In the genomic region with DNA sequence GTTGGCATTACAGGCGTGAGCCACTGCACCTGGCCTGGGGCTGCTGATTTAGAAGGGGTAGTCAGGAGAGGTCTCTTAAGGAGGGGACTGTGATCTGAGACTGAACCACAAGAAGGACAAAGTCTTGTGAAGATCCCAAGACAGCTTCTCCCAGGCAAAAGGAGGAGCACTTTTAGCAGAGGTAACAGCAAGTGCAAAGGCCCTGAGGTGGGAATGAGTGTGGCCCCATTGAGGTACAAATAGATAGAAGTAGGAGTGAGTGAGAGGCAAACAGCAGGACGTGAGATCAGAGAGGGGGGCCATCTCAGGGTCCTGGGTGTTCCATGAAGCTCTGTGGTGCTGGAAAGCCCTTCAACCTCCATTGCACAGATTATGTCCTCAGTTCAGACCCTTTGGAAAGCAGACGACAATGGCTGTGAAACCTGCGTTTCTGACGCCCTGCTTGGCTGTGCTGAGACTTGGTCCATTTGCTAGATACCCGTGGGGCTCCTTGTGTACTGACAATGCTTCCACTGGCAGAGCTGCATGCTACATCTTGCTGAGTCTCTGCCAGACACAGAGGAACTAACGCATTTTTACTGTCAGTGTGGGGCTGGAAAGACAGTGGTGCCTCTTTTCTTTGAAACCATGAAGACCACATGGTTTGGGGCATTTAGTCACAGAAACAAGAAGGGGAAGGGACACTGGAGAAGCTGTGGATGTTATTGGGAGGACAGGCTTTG, we compare ENCODE assay signal across 28 cellular contexts. TPM values are rescaled to one million over a fixed set of nuclear protein-coding genes. Genes with fewer than 3 reads are reported as not detected.
"Had no signal": no experiment of that assay in that cellular context is flagged by ENCODE, and none has a peak within 500 bp of the region (broad histone marks: within the 10 kb centered on the region; RNA-seq: fewer than 3 reads in every experiment).

No MANE protein-coding gene starts in this region.

- DNase-seq: activated CD4-positive, alpha-beta T cell treated with anti-CD3 and anti-CD28 coated beads for 1 hour; activated CD4-positive, alpha-beta T cell treated with anti-CD3 and anti-CD28 coated beads, Interleukin-2, amount 50 U/mL, for 1 hour; activated CD8-positive, alpha-beta T cell treated with anti-CD3 and anti-CD28 coated beads, Interleukin-2, amount 10 ng/mL, durations not matched to agents 7 days and 5 days; activated gamma-delta T cell; activated naive CD4-positive, alpha-beta T cell treated with anti-CD3 and anti-CD28 coated beads, Interleukin-2, amount 50 U/mL, for 16 hours; activated naive CD8-positive, alpha-beta T cell treated with anti-CD3 and anti-CD28 coated beads, Interleukin-2, amount 50 U/mL, for 24 hours; cerebellar nuclear complex; endodermal cell; esophagus squamous epithelium; heart right ventricle; naive B cell; retina; sigmoid colon; stimulated activated CD4-positive, alpha-beta T cell treated with anti-CD3 and anti-CD28 coated beads, Interleukin-15, amount 100 ng/mL, for 24 hours; stimulated activated CD4-positive, alpha-beta T cell treated with anti-CD3 and anti-CD28 coated beads, Interleukin-4, amount 100 ng/mL, for 1 hour; stimulated activated naive CD4-positive, alpha-beta T cell; upper lobe of right lung; WERI-Rb-1 had no signal

- H3K27ac ChIP-seq: coronary artery, esophagus squamous epithelium, heart right ventricle, sigmoid colon, upper lobe of right lung, WERI-Rb-1 had no signal

- H3K4me2 ChIP-seq: smooth muscle cell had no signal

- ATAC-seq: activated CD8-positive, alpha-beta T cell treated with anti-CD3 and anti-CD28 coated beads, Interleukin-2, amount 10 ng/mL, durations not matched to agents 7 days and 5 days; activated naive CD8-positive, alpha-beta T cell treated with anti-CD3 and anti-CD28 coated beads, Interleukin-2, amount 50 U/mL, for 24 hours; heart right ventricle; left lobe of liver; upper lobe of right lung had no signal

- H3K27me3 ChIP-seq: sigmoid colon, upper lobe of right lung had no signal

- H3K4me3 ChIP-seq: coronary artery, esophagus squamous epithelium, heart right ventricle, lung, sigmoid colon, smooth muscle cell, upper lobe of right lung had no signal

- H3K4me1 ChIP-seq: esophagus squamous epithelium, heart right ventricle, sigmoid colon, upper lobe of right lung had no signal

- H3K9me3 ChIP-seq: esophagus squamous epithelium, heart right ventricle, sigmoid colon, upper lobe of right lung had no signal

- H3K36me3 ChIP-seq: esophagus squamous epithelium, heart right ventricle, sigmoid colon, upper lobe of right lung, WERI-Rb-1 had no signal

RNA-seq across cellular contexts. Expression of gene CCKAR, which starts 1.3 kb away (rescaled TPM):
- total RNA-seq: activated CD8-positive, alpha-beta T cell treated with anti-CD3 and anti-CD28 coated beads, Interleukin-2, amount 10 ng/mL, durations not matched to agents 7 days and 5 days; activated T-helper 1 cell treated with anti-CD3 and anti-CD28 coated beads, Interleukin-12 subunit alpha, Interleukin-12 subunit beta, Interleukin-2, Interleukin-4 antibody, amounts not matched to agents 30 ng/mL and 10 ng/mL and 1 ng/mL, durations not matched to agents 14 hours and 24 hours and 36 hours; endodermal cell; esophagus squamous epithelium; heart right ventricle; left lobe of liver; mesenteric fat pad; omental fat pad; sigmoid colon; subcutaneous adipose tissue; T-helper 2 cell treated with Interferon-gamma antibody and Interleukin-4, amounts not matched to agents 100 ng/mL and 5 ng/mL, for 36 hours; upper lobe of right lung had no signal
- polyA plus RNA-seq: heart right ventricle, lung, neural cell had no signal
